In genomic region chr2:161160226-161161073, GRCh38 we compare ENCODE assay signal across 8 cellular contexts. TPM values are rescaled to one million over a fixed set of nuclear protein-coding genes. Genes with fewer than 3 reads are reported as not detected.
A peak's percentile ranks its signal among the peaks of the same experiment; 100 is the strongest.
DNase-seq lines count a peak whose midpoint lies in the region; ATAC-seq and TF ChIP-seq lines count a peak whose summit lies in the region.

Gene TANK, plus strand, starts transcription at chr2:161160428. Its CDS starts 19,235 bp downstream, at chr2:161179663.

- intact Hi-C loops in Panc1 (cut with micrococcal nuclease; ENCODE audit: unreplicated experiment): no loop called here

- peaks cover 28% of the 10 kb centered on the region for H3K36me3 Mint-ChIP-seq in activated T-cell treated with anti-CD3 and anti-CD28 coated beads, Interleukin-2, amount 50 U/mL, for 4 hours (ENCODE audit: insufficient read depth)

- peak within 1 kb of the TSS; percentile 99 for H3K4me3 Mint-ChIP-seq in activated T-cell treated with anti-CD3 and anti-CD28 coated beads, Interleukin-2, amount 50 U/mL, for 4 hours

- H3K36me3 ChIP-seq in Panc1 (ENCODE audit: control insufficient read depth, insufficient read depth, low read length): peaks cover 27% of the 10 kb centered on the region
- peaks cover 5 to 10% of the 10 kb centered on the region in 2 donors for H3K36me3 ChIP-seq in muscle layer of duodenum (ENCODE audit: control insufficient read depth in 1 of 2, insufficient read depth in 2 of 2, low read length in 2 of 2)

- POLR2A ChIA-PET in Panc1 (lab: Charles Lee): no interaction called here

- DNase-seq in DMS153 treated with DMSO at 0.1 percent for 48 hours (lab: John Stamatoyannopoulos, UW; ENCODE audit: unreplicated experiment): peak; percentile 74
- DNase-seq in Jurkat, Clone E6-1 (ENCODE audit: low read depth, low spot score): peak; percentile 92
- DNase-seq in Panc1 (ENCODE audit: low read depth, low spot score): peak; percentile 85
- peak; percentile 77 for DNase-seq in activated T-cell treated with anti-CD3 and anti-CD28 coated beads, Interleukin-2, amount 50 U/mL, for 4 hours
- peak; percentile 80 to 81 for DNase-seq in stimulated activated CD8-positive, alpha-beta memory T cell treated with anti-CD3 and anti-CD28 coated beads, Interleukin-7, amount 100 ng/mL, for 4 hours (ENCODE audit: low read depth in 2 of 2)

- TF ChIP-seq CTCF in Panc1 (IDR thresholded peaks at IDR 0.05): no peak

- no peaks in the 10 kb centered on the region for H3K9me3 ChIP-seq in Panc1 (ENCODE audit: control insufficient read depth, insufficient read depth, low read depth, low read length)
- no peaks in the 10 kb centered on the region for H3K9me3 ChIP-seq in muscle layer of duodenum (ENCODE audit: control insufficient read depth in 1 of 2, low read length in 2 of 2)

- ATAC-seq in GM21619 (IDR thresholded peaks at IDR 0.05; ENCODE audit: unreplicated experiment) (peak; percentile 87), Panc1 (peak; percentile 99), esophagus mucosa (peak; percentile 99)
- ATAC-seq in activated T-cell treated with anti-CD3 and anti-CD28 coated beads, Interleukin-2, amount 50 U/mL, for 4 hours: peak; percentile 95 to 97

- H3K27ac ChIP-seq in Panc1 (ENCODE audit: low read length) (peak within 1 kb of the TSS; percentile 98), muscle layer of duodenum (ENCODE audit: low read length) (peak within 1 kb of the TSS; percentile 98)

- H3K4me1 ChIP-seq in Panc1 (ENCODE audit: control insufficient read depth, insufficient read depth, low read length) (peaks cover 24% of the 10 kb centered on the region), muscle layer of duodenum (ENCODE audit: control insufficient read depth in 1 of 2, insufficient read depth in 2 of 2, low read length in 2 of 2) (peaks cover 3 to 36% of the 10 kb centered on the region in 2 donors)

- no peaks in the 10 kb centered on the region for H3K27me3 Mint-ChIP-seq in activated T-cell treated with anti-CD3 and anti-CD28 coated beads, Interleukin-2, amount 50 U/mL, for 4 hours (ENCODE audit: low read depth)

- H3K9me3 Mint-ChIP-seq in activated T-cell treated with anti-CD3 and anti-CD28 coated beads, Interleukin-2, amount 50 U/mL, for 4 hours: no peaks in the 10 kb centered on the region

- no TSS peak for BruUV-seq in Panc1 (replicated peaks; lab: Mats Ljungman, UMichigan)

- CTCF ChIA-PET in Panc1 (lab: Charles Lee): no interaction called here

- peaks cover 51% of the 10 kb centered on the region for H3K4me1 Mint-ChIP-seq in activated T-cell treated with anti-CD3 and anti-CD28 coated beads, Interleukin-2, amount 50 U/mL, for 4 hours (ENCODE audit: low read depth)

- in situ Hi-C loops in Panc1 (cut with HindIII; ENCODE audit: low pct_unique_long_range_greater_than_20kb, low sequenced_read_pairs): no loop called here

- peak within 1 kb of the TSS; percentile 95 for H3K4me3 ChIP-seq in Jurkat, Clone E6-1 (ENCODE audit: low read length)
- H3K4me3 ChIP-seq in Panc1 (ENCODE audit: low read depth in 2 of 2, low read length in 2 of 2) (peak within 1 kb of the TSS; percentile 94 to 99), muscle layer of duodenum (ENCODE audit: low read depth in 1 of 2, low read length in 2 of 2) (peak within 1 kb of the TSS; percentile 78 to 82)

- H3K27me3 ChIP-seq in Panc1 (ENCODE audit: control insufficient read depth, insufficient read depth, low read length) (no peaks in the 10 kb centered on the region), muscle layer of duodenum (ENCODE audit: low read depth, low read length) (no peaks in the 10 kb centered on the region)

RNA-seq across cellular contexts. Expression of gene TANK, which starts in this region (rescaled TPM):
- polyA plus RNA-seq in Jurkat, Clone E6-1 (2012; ENCODE audit: insufficient read depth, insufficient read length): 42.3 TPM
- 36.0 TPM for total RNA-seq in Panc1 (2021; ENCODE audit: unreplicated experiment)
- 22.0 TPM for polyA plus RNA-seq in Panc1 (2012; ENCODE audit: insufficient read length)
- 10 to 100 TPM; 42.7 to 61.2 (median 61.1) TPM for total RNA-seq in activated T-cell treated with anti-CD3 and anti-CD28 coated beads, Interleukin-2, amount 50 U/mL, for 4 hours
- total RNA-seq in esophagus mucosa: 37.0 TPM

Comparison
In these comparisons a context has a peak if more than half of its experiments do, and no peak if none do; other contexts are left out.
1. Peak in every context shown above with its lines: DNase-seq, ATAC-seq, H3K4me3 ChIP-seq and H3K27ac ChIP-seq.